ENCODE assay signal across 11 cellular contexts in genomic region chr11:128515766-128516466, GRCh38.
A peak's percentile ranks its signal among the peaks of the same experiment; 100 is the strongest.
DNase-seq lines count a peak whose midpoint lies in the region; ATAC-seq, FAIRE-seq and TF ChIP-seq lines count a peak whose summit lies in the region.
"Had no signal": no experiment of that assay in that cellular context is flagged by ENCODE, and none has a peak within 500 bp of the region (broad histone marks: within the 10 kb centered on the region; RNA-seq: fewer than 3 reads in every experiment).

No MANE protein-coding gene starts in this region.

- no peak for TF ChIP-seq CTCF in lower lobe of right lung (IDR thresholded peaks at IDR 0.05)
- no peak for TF ChIP-seq CTCF in thyroid gland (IDR thresholded peaks at IDR 0.05)

- intact Hi-C loops in activated naive CD4-positive, alpha-beta T cell treated with anti-CD3 and anti-CD28 coated beads for 36 hours (cut with micrococcal nuclease), result no loop called here
- intact Hi-C loops in lower lobe of right lung (cut with DNase I), result loop anchor here (10.0 kb wide), 1 partner anchor 51 kb away; no protein-coding TSS in a partner anchor
- intact Hi-C loops in thyroid gland (cut with DNase I), result no loop called here

- no peaks in the 10 kb centered on the region for H3K9me3 Mint-ChIP-seq in activated naive CD4-positive, alpha-beta T cell treated with anti-CD3 and anti-CD28 coated beads for 36 hours
- no peaks in the 10 kb centered on the region for H3K9me3 Mint-ChIP-seq in activated T-helper 17 cell treated with anti-CD3 and anti-CD28 coated beads, Interleukin-2, amount 50 U/mL, for 72 hours

- peak overlapping the region; percentile 71 for H3K4me3 ChIP-seq in lower lobe of right lung
- no peak overlapping the region for H3K4me3 ChIP-seq in thyroid gland (replicated peaks in 1 of 3)
- H3K4me3 ChIP-seq: HAP-1 had no signal

- H3K27me3 ChIP-seq in lower lobe of right lung (ENCODE audit: low read depth) (no peaks in the 10 kb centered on the region), thyroid gland (no peaks in the 10 kb centered on the region)
- H3K27me3 ChIP-seq: ascending aorta had no signal

- CTCF ChIA-PET in activated naive CD4-positive, alpha-beta T cell treated with anti-CD3 and anti-CD28 coated beads for 36 hours (lab: Charles Lee), result interaction anchor here (1.1 to 8.4 kb wide), 8 partner anchors 12 to 214 kb away, joined by 3 to 86 read pairs (median 4); no protein-coding TSS in a partner anchor

- H3K27ac Mint-ChIP-seq in activated naive CD4-positive, alpha-beta T cell treated with anti-CD3 and anti-CD28 coated beads for 36 hours, result peak overlapping the region; percentile 97
- H3K27ac Mint-ChIP-seq in activated T-helper 17 cell treated with anti-CD3 and anti-CD28 coated beads, Interleukin-2, amount 50 U/mL, for 72 hours, result peak overlapping the region; percentile 100

- ATAC-seq in activated T-helper 17 cell treated with anti-CD3 and anti-CD28 coated beads, Interleukin-2, amount 50 U/mL, for 72 hours (replicated peaks), result no peak
- ATAC-seq in lower lobe of right lung (no peak), HG03196 (IDR thresholded peaks at IDR 0.05; ENCODE audit: unreplicated experiment) (no peak)

- no peaks in the 10 kb centered on the region for H3K9me3 ChIP-seq in lower lobe of right lung
- H3K9me3 ChIP-seq in thyroid gland, result no peaks in the 10 kb centered on the region
- H3K9me3 ChIP-seq: ascending aorta, HAP-1 had no signal

- peaks cover 10% of the 10 kb centered on the region for H3K36me3 ChIP-seq in lower lobe of right lung
- no peaks in the 10 kb centered on the region for H3K36me3 ChIP-seq in thyroid gland
- H3K36me3 ChIP-seq: HAP-1 had no signal

- H3K36me3 Mint-ChIP-seq in activated naive CD4-positive, alpha-beta T cell treated with anti-CD3 and anti-CD28 coated beads for 36 hours (ENCODE audit: low read depth), result peaks cover 92% of the 10 kb centered on the region
- peaks cover 100% of the 10 kb centered on the region for H3K36me3 Mint-ChIP-seq in activated T-helper 17 cell treated with anti-CD3 and anti-CD28 coated beads, Interleukin-2, amount 50 U/mL, for 72 hours (ENCODE audit: low read depth)

- peaks cover 59% of the 10 kb centered on the region for H3K4me1 Mint-ChIP-seq in activated naive CD4-positive, alpha-beta T cell treated with anti-CD3 and anti-CD28 coated beads for 36 hours (ENCODE audit: low read depth)
- H3K4me1 Mint-ChIP-seq in activated T-helper 17 cell treated with anti-CD3 and anti-CD28 coated beads, Interleukin-2, amount 50 U/mL, for 72 hours, result peaks cover 59% of the 10 kb centered on the region

- H3K27ac ChIP-seq in lower lobe of right lung, result peak overlapping the region; percentile 53
- peak overlapping the region in 2 of 3 donors; percentile 3 to 93 for H3K27ac ChIP-seq in thyroid gland

- TF ChIP-seq POLR2A in thyroid gland (IDR thresholded peaks at IDR 0.05), result no peak

- FAIRE-seq in GM19239 (lab: Jason Lieb, UNC), result no peak

- WGBS in thyroid gland, 2 donors, result 63 to 67% methylated on average over 7 of the region's 7 CpGs

- no peaks in the 10 kb centered on the region for H3K27me3 Mint-ChIP-seq in activated naive CD4-positive, alpha-beta T cell treated with anti-CD3 and anti-CD28 coated beads for 36 hours (ENCODE audit: low read depth)
- no peaks in the 10 kb centered on the region for H3K27me3 Mint-ChIP-seq in activated T-helper 17 cell treated with anti-CD3 and anti-CD28 coated beads, Interleukin-2, amount 50 U/mL, for 72 hours

- H3K4me3 Mint-ChIP-seq in activated naive CD4-positive, alpha-beta T cell treated with anti-CD3 and anti-CD28 coated beads for 36 hours, result peak overlapping the region; percentile 96
- H3K4me3 Mint-ChIP-seq in activated T-helper 17 cell treated with anti-CD3 and anti-CD28 coated beads, Interleukin-2, amount 50 U/mL, for 72 hours, result peak overlapping the region; percentile 99

- no peak for DNase-seq in activated naive CD4-positive, alpha-beta T cell treated with anti-CD3 and anti-CD28 coated beads for 36 hours
- DNase-seq in activated naive CD4-positive, alpha-beta T cell (lab: John Stamatoyannopoulos, UW), result no peak
- no peak for DNase-seq in lower lobe of right lung
- DNase-seq in thyroid gland, result no peak
- DNase-seq in GM19239 (ENCODE audit: insufficient read length, low spot score), result no peak
- no peak for DNase-seq in NCI-H510A (lab: John Stamatoyannopoulos, UW)
- DNase-seq: T-helper 9 cell had no signal

- peaks cover 76% of the 10 kb centered on the region for H3K4me1 ChIP-seq in lower lobe of right lung
- peaks cover 11 to 23% of the 10 kb centered on the region in 2 donors for H3K4me1 ChIP-seq in thyroid gland
- H3K4me1 ChIP-seq: HAP-1 had no signal
